8 cellular contexts compared by ENCODE assay signal in the genomic region with DNA sequence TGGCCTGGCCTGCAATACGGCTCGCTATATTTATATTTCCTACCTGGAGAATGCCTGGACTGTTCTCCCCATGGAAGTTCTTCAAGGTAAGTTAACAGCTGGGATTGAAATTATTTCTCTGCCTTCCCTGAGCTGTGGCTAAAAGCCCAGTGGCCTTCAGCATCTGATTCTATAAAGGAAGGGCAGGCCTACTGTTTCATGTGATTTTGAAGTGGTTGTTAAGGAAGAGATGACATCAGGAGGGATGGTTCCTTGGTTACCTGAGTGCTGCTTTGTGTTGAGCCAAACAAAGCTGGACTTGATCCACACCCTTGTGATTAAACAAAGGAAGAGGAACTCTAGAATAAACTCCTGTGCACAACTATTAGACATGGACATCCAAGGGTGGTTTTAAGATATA.
DNase-seq lines count a peak whose midpoint lies in the region.
"Had no signal": no experiment of that assay in that cellular context is flagged by ENCODE, and none has a peak within 500 bp of the region (broad histone marks: within the 10 kb centered on the region; RNA-seq: fewer than 3 reads in every experiment).

No MANE protein-coding gene starts in this region.

- DNase-seq in Karpas-422, result peak; percentile 63
- peak; percentile 76 for DNase-seq in RPMI7951 (ENCODE audit: low read depth)
- peak; percentile 67 for DNase-seq in fibroblast of the conjunctiva (ENCODE audit: low read depth)
- DNase-seq in SKM-1 (lab: John Stamatoyannopoulos, UW; ENCODE audit: unreplicated experiment), result no peak
- DNase-seq in T-helper 2 cell treated with Interferon-gamma antibody and Interleukin-4, amounts not matched to agents 5 μg/mL and 100 μg/mL, for 36 hours (ENCODE audit: low spot score), result no peak
- no peak for DNase-seq in activated CD4-positive, CD25-positive, alpha-beta regulatory T cell treated with anti-CD3 and anti-CD28 coated beads, Interleukin-2, amount 50 U/mL, for 72 hours

- H3K9ac ChIP-seq in Karpas-422 (ENCODE audit: low read length), result peak overlapping the region; percentile 57
- H3K9ac ChIP-seq in stomach smooth muscle (ENCODE audit: low read length in 2 of 2), result peak overlapping the region in 1 of 2 donors; percentile 20

- H3K4me1 Mint-ChIP-seq in T-helper 2 cell treated with Interferon-gamma antibody and Interleukin-4, amounts not matched to agents 5 μg/mL and 100 μg/mL, for 36 hours (ENCODE audit: low read depth), result peaks cover 32% of the 10 kb centered on the region

- H3K9me3 Mint-ChIP-seq in T-helper 2 cell treated with Interferon-gamma antibody and Interleukin-4, amounts not matched to agents 5 μg/mL and 100 μg/mL, for 36 hours, result peaks cover 21% of the 10 kb centered on the region
- H3K9me3 Mint-ChIP-seq: neural crest cell had no signal

- H3K4me3 Mint-ChIP-seq in T-helper 2 cell treated with Interferon-gamma antibody and Interleukin-4, amounts not matched to agents 5 μg/mL and 100 μg/mL, for 36 hours, result no peak overlapping the region
- H3K4me3 Mint-ChIP-seq: neural crest cell had no signal

- H3K36me3 ChIP-seq in Karpas-422 (ENCODE audit: insufficient read depth, low read length), result peaks cover 15% of the 10 kb centered on the region
- H3K36me3 ChIP-seq in stomach smooth muscle (ENCODE audit: control insufficient read depth in 2 of 2, insufficient read depth in 2 of 2, low read length in 2 of 2), result no peaks in the 10 kb centered on the region

- peaks cover 61% of the 10 kb centered on the region for H3K36me3 Mint-ChIP-seq in T-helper 2 cell treated with Interferon-gamma antibody and Interleukin-4, amounts not matched to agents 5 μg/mL and 100 μg/mL, for 36 hours (ENCODE audit: low read depth)

- H3K4me2 ChIP-seq in Karpas-422 (ENCODE audit: low read depth, low read length, poor library complexity, severe bottlenecking), result peak overlapping the region; percentile 80

- H3K9me3 ChIP-seq in Karpas-422 (ENCODE audit: low read length) (no peaks in the 10 kb centered on the region), stomach smooth muscle (ENCODE audit: control insufficient read depth in 2 of 2, low read length in 2 of 2) (no peaks in the 10 kb centered on the region)

- peaks cover 57% of the 10 kb centered on the region for H3K4me1 ChIP-seq in Karpas-422 (ENCODE audit: low read length)
- peaks cover 28% of the 10 kb centered on the region for H3K4me1 ChIP-seq in stomach smooth muscle (ENCODE audit: control insufficient read depth, insufficient read depth, low read length)

- no peaks in the 10 kb centered on the region for H4K20me1 ChIP-seq in Karpas-422 (ENCODE audit: insufficient read depth, low read depth, low read length)

- H3K79me2 ChIP-seq in Karpas-422 (ENCODE audit: low read length), result peaks cover 48% of the 10 kb centered on the region

- H3K27me3 Mint-ChIP-seq in T-helper 2 cell treated with Interferon-gamma antibody and Interleukin-4, amounts not matched to agents 5 μg/mL and 100 μg/mL, for 36 hours (ENCODE audit: low read depth), result no peaks in the 10 kb centered on the region

- H3K27me3 ChIP-seq in Karpas-422 (ENCODE audit: low read length), result no peaks in the 10 kb centered on the region
- H3K27me3 ChIP-seq in stomach smooth muscle (ENCODE audit: control insufficient read depth in 1 of 2, insufficient read depth in 2 of 2, low read length in 2 of 2), result no peaks in the 10 kb centered on the region

- no peak overlapping the region for H2AFZ ChIP-seq in Karpas-422 (ENCODE audit: low read length)

- H3K27ac Mint-ChIP-seq in T-helper 2 cell treated with Interferon-gamma antibody and Interleukin-4, amounts not matched to agents 5 μg/mL and 100 μg/mL, for 36 hours, result no peak overlapping the region

- peak overlapping the region; percentile 95 for H3K27ac ChIP-seq in Karpas-422 (ENCODE audit: low read length)
- H3K27ac ChIP-seq in stomach smooth muscle (ENCODE audit: low read length), result peak overlapping the region; percentile 68

- H3K4me3 ChIP-seq in Karpas-422 (ENCODE audit: low read length) (peak overlapping the region; percentile 32), stomach smooth muscle (ENCODE audit: low read length in 2 of 2) (no peak overlapping the region)

- no peaks in the 10 kb centered on the region for H3K9me2 ChIP-seq in Karpas-422 (replicated peaks; ENCODE audit: insufficient read depth, low read length)

Comparison
In these comparisons a context has a peak if more than half of its experiments do, and no peak if none do; other contexts are left out.
1. DNase-seq: peak in Karpas-422 (single experiment), RPMI7951 (single experiment) and fibroblast of the conjunctiva (single experiment); none in SKM-1 (single experiment), T-helper 2 cell treated with Interferon-gamma antibody and Interleukin-4, amounts not matched to agents 5 μg/mL and 100 μg/mL, for 36 hours (single experiment) and activated CD4-positive, CD25-positive, alpha-beta regulatory T cell treated with anti-CD3 and anti-CD28 coated beads, Interleukin-2, amount 50 U/mL, for 72 hours (single experiment).